In the genomic region with DNA sequence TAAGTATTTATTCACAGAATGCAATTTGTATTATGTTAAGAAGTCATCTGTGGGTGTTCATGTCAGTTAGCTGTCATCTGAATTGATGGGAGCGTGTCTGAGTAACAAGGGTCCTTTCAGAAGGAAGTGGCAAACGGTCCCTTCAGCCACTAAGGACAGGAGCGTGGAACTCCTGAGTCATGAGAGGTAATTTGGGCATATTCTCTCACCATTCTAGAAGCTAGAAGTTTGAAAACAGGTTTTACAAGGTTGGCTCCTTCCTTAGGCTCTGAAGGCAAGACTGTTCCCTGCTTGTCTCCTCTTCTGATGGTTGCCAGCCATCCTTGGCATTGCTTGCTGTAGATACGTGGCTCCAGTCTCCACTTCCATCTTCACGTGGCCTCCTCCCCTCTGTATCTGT, we compare ENCODE assay signal across 1 cellular context.
TF ChIP-seq lines count a peak whose summit lies in the region.

No MANE protein-coding gene starts in this region.

TF ChIP-seq in WTC11, 78 proteins besides CTCF, POLR2A, EP300 and RAD21 (continued from another document):
- TF ChIP-seq, protein P1, sequence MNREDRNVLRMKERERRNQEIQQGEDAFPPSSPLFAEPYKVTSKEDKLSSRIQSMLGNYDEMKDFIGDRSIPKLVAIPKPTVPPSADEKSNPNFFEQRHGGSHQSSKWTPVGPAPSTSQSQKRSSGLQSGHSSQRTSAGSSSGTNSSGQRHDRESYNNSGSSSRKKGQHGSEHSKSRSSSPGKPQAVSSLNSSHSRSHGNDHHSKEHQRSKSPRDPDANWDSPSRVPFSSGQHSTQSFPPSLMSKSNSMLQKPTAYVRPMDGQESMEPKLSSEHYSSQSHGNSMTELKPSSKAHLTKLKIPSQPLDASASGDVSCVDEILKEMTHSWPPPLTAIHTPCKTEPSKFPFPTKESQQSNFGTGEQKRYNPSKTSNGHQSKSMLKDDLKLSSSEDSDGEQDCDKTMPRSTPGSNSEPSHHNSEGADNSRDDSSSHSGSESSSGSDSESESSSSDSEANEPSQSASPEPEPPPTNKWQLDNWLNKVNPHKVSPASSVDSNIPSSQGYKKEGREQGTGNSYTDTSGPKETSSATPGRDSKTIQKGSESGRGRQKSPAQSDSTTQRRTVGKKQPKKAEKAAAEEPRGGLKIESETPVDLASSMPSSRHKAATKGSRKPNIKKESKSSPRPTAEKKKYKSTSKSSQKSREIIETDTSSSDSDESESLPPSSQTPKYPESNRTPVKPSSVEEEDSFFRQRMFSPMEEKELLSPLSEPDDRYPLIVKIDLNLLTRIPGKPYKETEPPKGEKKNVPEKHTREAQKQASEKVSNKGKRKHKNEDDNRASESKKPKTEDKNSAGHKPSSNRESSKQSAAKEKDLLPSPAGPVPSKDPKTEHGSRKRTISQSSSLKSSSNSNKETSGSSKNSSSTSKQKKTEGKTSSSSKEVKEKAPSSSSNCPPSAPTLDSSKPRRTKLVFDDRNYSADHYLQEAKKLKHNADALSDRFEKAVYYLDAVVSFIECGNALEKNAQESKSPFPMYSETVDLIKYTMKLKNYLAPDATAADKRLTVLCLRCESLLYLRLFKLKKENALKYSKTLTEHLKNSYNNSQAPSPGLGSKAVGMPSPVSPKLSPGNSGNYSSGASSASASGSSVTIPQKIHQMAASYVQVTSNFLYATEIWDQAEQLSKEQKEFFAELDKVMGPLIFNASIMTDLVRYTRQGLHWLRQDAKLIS (CRISPR knock-in tag; IDR thresholded peaks at IDR 0.05; ENCODE audit: borderline replicate concordance), result no peak
- TF ChIP-seq CREM (CRISPR knock-in tag; IDR thresholded peaks at IDR 0.05) (no peak), SOX15 (CRISPR knock-in tag; IDR thresholded peaks at IDR 0.05) (no peak), FOXK1 (CRISPR knock-in tag; IDR thresholded peaks at IDR 0.05) (no peak), NFE2L1 (CRISPR knock-in tag; IDR thresholded peaks at IDR 0.05) (no peak), KAT7 (CRISPR knock-in tag; IDR thresholded peaks at IDR 0.05; ENCODE audit: borderline replicate concordance) (no peak), EMX1 (CRISPR knock-in tag; IDR thresholded peaks at IDR 0.05) (no peak), IRF2 (CRISPR knock-in tag; IDR thresholded peaks at IDR 0.05; ENCODE audit: borderline replicate concordance, low read depth) (no peak), GRHL2 (CRISPR knock-in tag; IDR thresholded peaks at IDR 0.05; ENCODE audit: insufficient replicate concordance, severe bottlenecking) (no peak), ZNF671 (CRISPR knock-in tag; IDR thresholded peaks at IDR 0.05) (no peak)
- TF ChIP-seq, protein P2, sequence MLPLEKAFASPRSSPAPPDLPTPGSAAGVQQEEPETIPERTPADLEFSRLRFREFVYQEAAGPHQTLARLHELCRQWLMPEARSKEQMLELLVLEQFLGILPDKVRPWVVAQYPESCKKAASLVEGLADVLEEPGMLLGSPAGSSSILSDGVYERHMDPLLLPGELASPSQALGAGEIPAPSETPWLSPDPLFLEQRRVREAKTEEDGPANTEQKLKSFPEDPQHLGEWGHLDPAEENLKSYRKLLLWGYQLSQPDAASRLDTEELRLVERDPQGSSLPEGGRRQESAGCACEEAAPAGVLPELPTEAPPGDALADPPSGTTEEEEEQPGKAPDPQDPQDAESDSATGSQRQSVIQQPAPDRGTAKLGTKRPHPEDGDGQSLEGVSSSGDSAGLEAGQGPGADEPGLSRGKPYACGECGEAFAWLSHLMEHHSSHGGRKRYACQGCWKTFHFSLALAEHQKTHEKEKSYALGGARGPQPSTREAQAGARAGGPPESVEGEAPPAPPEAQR (CRISPR knock-in tag; IDR thresholded peaks at IDR 0.05), result no peak
- TF ChIP-seq, protein P3, sequence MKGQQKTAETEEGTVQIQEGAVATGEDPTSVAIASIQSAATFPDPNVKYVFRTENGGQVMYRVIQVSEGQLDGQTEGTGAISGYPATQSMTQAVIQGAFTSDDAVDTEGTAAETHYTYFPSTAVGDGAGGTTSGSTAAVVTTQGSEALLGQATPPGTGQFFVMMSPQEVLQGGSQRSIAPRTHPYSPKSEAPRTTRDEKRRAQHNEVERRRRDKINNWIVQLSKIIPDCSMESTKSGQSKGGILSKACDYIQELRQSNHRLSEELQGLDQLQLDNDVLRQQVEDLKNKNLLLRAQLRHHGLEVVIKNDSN (CRISPR knock-in tag; IDR thresholded peaks at IDR 0.05), result no peak
- TF ChIP-seq, protein P4, sequence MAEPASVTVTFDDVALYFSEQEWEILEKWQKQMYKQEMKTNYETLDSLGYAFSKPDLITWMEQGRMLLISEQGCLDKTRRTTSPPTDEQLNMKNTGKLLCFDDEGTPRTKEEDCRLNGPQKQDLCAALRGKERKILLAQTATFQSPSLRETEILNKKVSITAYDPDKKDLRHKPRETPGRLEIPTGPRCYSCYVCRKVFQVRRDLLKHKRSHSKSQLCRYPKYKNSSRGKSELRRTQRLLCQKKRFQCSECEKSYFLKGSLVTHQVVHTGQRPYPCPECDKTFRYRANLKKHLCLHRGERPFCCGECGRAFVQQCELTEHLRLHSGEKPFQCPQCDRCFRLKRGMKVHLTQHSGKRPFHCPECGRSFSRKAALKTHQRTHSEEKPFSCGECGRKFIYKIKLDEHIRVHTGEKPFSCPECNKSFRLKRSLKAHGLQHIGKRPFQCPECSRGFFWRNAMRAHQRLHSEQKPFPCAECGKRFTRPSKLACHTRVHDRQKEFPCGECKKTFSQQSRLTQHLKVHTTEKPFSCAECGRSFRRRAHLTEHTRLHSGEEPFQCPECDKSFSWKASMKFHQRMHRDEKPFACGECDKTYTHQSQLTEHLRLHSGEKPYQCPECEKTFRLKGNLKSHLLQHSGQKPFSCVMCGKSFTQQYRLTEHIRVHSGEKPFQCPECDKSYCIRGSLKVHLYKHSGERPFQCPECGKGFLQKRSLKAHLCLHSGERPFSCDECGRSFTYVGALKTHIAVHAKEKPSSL (CRISPR knock-in tag; conservative IDR thresholded peaks at IDR 0.05), result no peak
- TF ChIP-seq, protein P5, sequence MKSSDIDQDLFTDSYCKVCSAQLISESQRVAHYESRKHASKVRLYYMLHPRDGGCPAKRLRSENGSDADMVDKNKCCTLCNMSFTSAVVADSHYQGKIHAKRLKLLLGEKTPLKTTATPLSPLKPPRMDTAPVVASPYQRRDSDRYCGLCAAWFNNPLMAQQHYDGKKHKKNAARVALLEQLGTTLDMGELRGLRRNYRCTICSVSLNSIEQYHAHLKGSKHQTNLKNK (CRISPR knock-in tag; IDR thresholded peaks at IDR 0.05), result no peak
TF ChIP-seq in WTC11: peak in this region for 0.
